ENCODE assay signal across 7 cellular contexts in genomic region chr1:109395282-109395599, GRCh38. TPM values are rescaled to one million over a fixed set of nuclear protein-coding genes. Genes with fewer than 3 reads are reported as not detected.
DNase-seq lines count a peak whose midpoint lies in the region; ATAC-seq and TF ChIP-seq lines count a peak whose summit lies in the region.
"Not testable (repeated sequence)": the region's sequence is repeated elsewhere in the genome, so short reads cannot be mapped to it uniquely, and the experiment has no call there.

No MANE protein-coding gene starts in this region.

- not testable (repeated sequence) for H4K5ac ChIP-seq in IMR-90 (ENCODE audit: low read depth, low read length)

- not testable (repeated sequence) for H2AFZ ChIP-seq in IMR-90 (replicated peaks; ENCODE audit: low read length, poor library complexity)

- DNase-seq in IMR-90; MCF 10A (ENCODE audit: unreplicated experiment); esophagus squamous epithelium (lab: John Stamatoyannopoulos, UW); left lung: not testable (repeated sequence)
- DNase-seq in thyroid gland = peak in 1 of 2 donors; percentile 53

- H4K20me1 ChIP-seq in IMR-90 (ENCODE audit: insufficient read depth, low read length) = not testable (repeated sequence)

- 87% methylated on average over 4 of the region's 8 CpGs; no CpG with 5 or more reads in 1 of the 2 experiments for WGBS in IMR-90 (ENCODE audit: extremely low coverage in 2 of 2, insufficient read length in 1 of 2), 2 experiments
- 55 to 63% methylated on average over 7 to 8 of the region's 8 CpGs for WGBS in esophagus squamous epithelium, 2 donors
- 42 to 44% methylated on average over 8 of the region's 8 CpGs for WGBS in thyroid gland, 2 donors

- TF ChIP-seq POLR2A in IMR-90 (IDR thresholded peaks at IDR 0.05; ENCODE audit: low read depth, low read length); esophagus squamous epithelium (IDR thresholded peaks at IDR 0.05); thyroid gland (IDR thresholded peaks at IDR 0.05): not testable (repeated sequence)

- peaks cover 48% of the 10 kb centered on the region for H3K4me1 Mint-ChIP-seq in MCF 10A (ENCODE audit: insufficient read depth, unreplicated experiment)

- not testable (repeated sequence) for BruUV-seq in IMR-90 (replicated peaks; lab: Mats Ljungman, UMichigan); MCF 10A (replicated peaks; lab: Mats Ljungman, UMichigan)

- H3K4me3 Mint-ChIP-seq in MCF 10A (ENCODE audit: unreplicated experiment) = not testable (repeated sequence)

- not testable (repeated sequence) for H4K91ac ChIP-seq in IMR-90 (ENCODE audit: insufficient read depth, low read depth, low read length)

- CTCF ChIA-PET in IMR-90 (lab: Yijun Ruan, JAX) (interaction anchor here (1.2 to 1.3 kb wide), 2 partner anchors 117 to 194 kb away, joined by 3 to 4 read pairs; no protein-coding TSS in a partner anchor), MCF 10A (lab: Yijun Ruan, JAX) (interaction anchor here (0.7 to 6.5 kb wide), 3 partner anchors 112 to 131 kb away, joined by 3 to 102 read pairs (median 4); no protein-coding TSS in a partner anchor)

- peak overlapping the region; percentile 24; the same call in 1 of the 2 replicates for H3K14ac ChIP-seq in IMR-90 (replicated peaks; ENCODE audit: low read depth, low read length)

- not testable (repeated sequence) for H3K36me3 Mint-ChIP-seq in MCF 10A (ENCODE audit: insufficient read depth, unreplicated experiment)

- peak overlapping the region; percentile 89; the same call in 1 of the 2 replicates for H2BK120ac ChIP-seq in IMR-90 (ENCODE audit: low read depth, low read length)

- H3K27me3 Mint-ChIP-seq in MCF 10A (ENCODE audit: insufficient read depth, unreplicated experiment) = not testable (repeated sequence)

- not testable (repeated sequence) for TF ChIP-seq RAD21 in IMR-90 (IDR thresholded peaks at IDR 0.05; ENCODE audit: low read length)

- H3K4me3 ChIP-seq in IMR-90 (ENCODE audit: insufficient read depth, low read depth, low read length); left lung; neutrophil (ENCODE audit: low read depth in 1 of 2, low read length in 1 of 2); thyroid gland (replicated peaks in 1 of 3): not testable (repeated sequence)
- H3K4me3 ChIP-seq in esophagus squamous epithelium (peak overlapping the region in 3 of 4 donors; percentile 15 to 82 (median 75)), skeletal muscle satellite cell (ENCODE audit: low read length) (peak overlapping the region; percentile 81)

- H2BK20ac ChIP-seq in IMR-90 (ENCODE audit: low read depth, low read length) = not testable (repeated sequence)

- not testable (repeated sequence) for H2BK15ac ChIP-seq in IMR-90 (ENCODE audit: low read depth, low read length)

- H2AK5ac ChIP-seq in IMR-90 (ENCODE audit: low read depth, low read length) = not testable (repeated sequence)

- H3K56ac ChIP-seq in IMR-90 (ENCODE audit: extremely low read depth, insufficient read depth, low read length) = not testable (repeated sequence)

- intact Hi-C loops in IMR-90 (cut with micrococcal nuclease) = loop anchor here (5.0 kb wide), 1 partner anchor 98 kb away; no protein-coding TSS in a partner anchor
- intact Hi-C loops in MCF 10A (cut with micrococcal nuclease) = loop anchor here (10.0 kb wide), 1 partner anchor 280 kb away; the partner anchor contains the start of gene ELAPOR1
- intact Hi-C loops in esophagus squamous epithelium (cut with DNase I) = not testable (repeated sequence)
- intact Hi-C loops in left lung (cut with DNase I) = loop anchor here in 1 of 2 donors (5.0 kb wide), 1 partner anchor 118 kb away; no protein-coding TSS in a partner anchor
- intact Hi-C loops in thyroid gland (cut with DNase I) = loop anchor here (5.0 kb wide), 1 partner anchor 113 kb away; the partner anchor contains the start of gene PSRC1

- H3K23ac ChIP-seq in IMR-90 (ENCODE audit: low read depth, low read length) = not testable (repeated sequence)

- ATAC-seq in IMR-90 (ENCODE audit: low read depth); left lung: not testable (repeated sequence)

- POLR2A ChIA-PET in IMR-90 (lab: Charles Lee; ENCODE audit: unreplicated experiment) = not testable (repeated sequence)
- POLR2A ChIA-PET in MCF 10A (lab: Yijun Ruan, JAX) = interaction anchor here (0.7 to 3.6 kb wide), 2 partner anchors 24 to 145 kb away, joined by 3 to 20 read pairs; no protein-coding TSS in a partner anchor

- H3K4me2 ChIP-seq in IMR-90 (ENCODE audit: low read depth, low read length) = not testable (repeated sequence)
- H3K4me2 ChIP-seq in skeletal muscle satellite cell (ENCODE audit: low read length) = peak overlapping the region; percentile 96

- H3K18ac ChIP-seq in IMR-90 (ENCODE audit: low read depth, low read length) = not testable (repeated sequence)

- H3K9me3 Mint-ChIP-seq in MCF 10A (ENCODE audit: unreplicated experiment) = not testable (repeated sequence)

- H3K27ac ChIP-seq in IMR-90 (ENCODE audit: insufficient read depth, low read length) (peak overlapping the region; percentile 20; the same call in 1 of the 2 replicates), esophagus squamous epithelium (peak overlapping the region in 3 of 4 donors; percentile 81 to 93 (median 86)), left lung (peak overlapping the region; percentile 84 to 86), neutrophil (peak overlapping the region; percentile 82), thyroid gland (peak overlapping the region; percentile 88 to 96 (median 94))

- H2AK9ac ChIP-seq in IMR-90 (replicated peaks; ENCODE audit: low read depth, low read length, poor library complexity) = not testable (repeated sequence)

- H3K9ac ChIP-seq in IMR-90 (ENCODE audit: low read depth, low read length) = not testable (repeated sequence)
- H3K9ac ChIP-seq in skeletal muscle satellite cell (ENCODE audit: low read depth, low read length) = peak overlapping the region; percentile 80

- dilution Hi-C loops in IMR-90 (cut with HindIII; ENCODE audit: low sequenced_read_pairs, unreplicated experiment) = not testable (repeated sequence)

- peaks cover 11 to 56% of the 10 kb centered on the region in 2 experiments for H3K79me1 ChIP-seq in IMR-90 (ENCODE audit: low read depth in 1 of 2, low read length in 2 of 2)

- H4K8ac ChIP-seq in IMR-90 (ENCODE audit: low read depth in 2 of 2, low read length in 2 of 2) = 0 out of 4 replicates have a peak overlapping the region, but pooled peaks of 1 of the 2 experiments have one; percentile 20

- peak overlapping the region; percentile 54; the same call in 1 of the 2 replicates for H3K4ac ChIP-seq in IMR-90 (ENCODE audit: low read depth, low read length)

- not testable (repeated sequence) for H3K36me3 ChIP-seq in IMR-90 (ENCODE audit: control insufficient read depth, insufficient read depth, low read length); esophagus squamous epithelium; left lung; neutrophil; skeletal muscle satellite cell (ENCODE audit: insufficient read depth, low read length); thyroid gland

- not testable (repeated sequence) for TF ChIP-seq CTCF in IMR-90 (conservative IDR thresholded peaks at IDR 0.05; ENCODE audit: low read depth, low read length); MCF 10A (IDR thresholded peaks at IDR 0.05; ENCODE audit: unreplicated experiment); esophagus squamous epithelium (IDR thresholded peaks at IDR 0.05); left lung (IDR thresholded peaks at IDR 0.05); neutrophil (IDR thresholded peaks at IDR 0.05); thyroid gland (IDR thresholded peaks at IDR 0.05)

- H3K4me1 ChIP-seq in IMR-90 (ENCODE audit: control insufficient read depth, insufficient read depth, low read length) (peaks cover 16% of the 10 kb centered on the region), esophagus squamous epithelium (peaks cover 1 to 79% (median 26%) of the 10 kb centered on the region in 3 donors), left lung (peaks cover 41 to 81% of the 10 kb centered on the region in 2 donors), neutrophil (ENCODE audit: control insufficient read depth in 1 of 2, insufficient read depth in 1 of 2, low read depth in 1 of 2, low read length in 1 of 2) (peaks cover 77 to 78% of the 10 kb centered on the region in 2 experiments), skeletal muscle satellite cell (ENCODE audit: control insufficient read depth, insufficient read depth, low read length) (peaks cover 75% of the 10 kb centered on the region), thyroid gland (peaks cover 50 to 55% of the 10 kb centered on the region in 2 donors)

- H3K27me3 ChIP-seq in IMR-90 (ENCODE audit: control insufficient read depth, insufficient read depth, low read length); esophagus squamous epithelium; left lung; neutrophil; skeletal muscle satellite cell (ENCODE audit: control insufficient read depth, insufficient read depth, low read length); thyroid gland: not testable (repeated sequence)

- in situ Hi-C loops in IMR-90 (cut with MboI; ENCODE audit: low sequenced_read_pairs) = loop anchor here (5.0 kb wide), 1 partner anchor 118 kb away; no protein-coding TSS in a partner anchor

- H2BK5ac ChIP-seq in IMR-90 (ENCODE audit: low read depth, low read length, poor library complexity, severe bottlenecking) = peak overlapping the region; percentile 72

- not testable (repeated sequence) for H3K9me3 ChIP-seq in IMR-90 (ENCODE audit: control insufficient read depth, insufficient read depth, low read length); esophagus squamous epithelium; left lung; neutrophil; skeletal muscle satellite cell (replicated peaks; ENCODE audit: low read length); thyroid gland

- peak overlapping the region; percentile 28 for H3K27ac Mint-ChIP-seq in MCF 10A (ENCODE audit: low read depth, unreplicated experiment)

- peaks cover 13% of the 10 kb centered on the region for H3K9me1 ChIP-seq in IMR-90 (ENCODE audit: insufficient read depth, low read length)

RNA-seq across cellular contexts. Expression of gene SORT1, which starts 2.5 kb away (rescaled TPM):
- total RNA-seq in IMR-90 (2012; rRNA removed) (16.7 and 18.9 TPM in 2 replicates), MCF 10A (2022) (13.3 TPM in 2 replicates), esophagus squamous epithelium (10 to 100 TPM; 37.0 to 69.6 (median 44.7) TPM), left lung (100 to 1,000 TPM; 123 to 165 TPM), thyroid gland (100 to 1,000 TPM in 3 of 4 donors, 10 to 100 TPM in 1; 65.7 to 152 (median 137) TPM)
- 13.7 and 15.8 TPM in 2 replicates for polyA plus RNA-seq in IMR-90 (2012; rRNA removed)
- polyA plus RNA-seq in IMR-90 (2012; cell fraction: cytosol; rRNA removed) = 6.4 and 8.4 TPM in 2 replicates
- 4.3 and 13.9 TPM in 2 replicates for polyA plus RNA-seq in IMR-90 (2012; cell fraction: nucleus; rRNA removed; ENCODE audit: low replicate concordance)
- total RNA-seq in skeletal muscle satellite cell (2012; rRNA removed) = 1.0 and 13.1 TPM in 2 replicates

RNA-seq across cellular contexts. Expression of gene PSMA5, which starts 31.0 kb away (rescaled TPM):
- 75.5 and 83.9 TPM in 2 replicates for total RNA-seq in IMR-90 (2012; rRNA removed)
- polyA plus RNA-seq in IMR-90 (2012; rRNA removed) = 107 TPM in 2 replicates
- polyA plus RNA-seq in IMR-90 (2012; cell fraction: cytosol; rRNA removed) = 39.5 and 60.3 TPM in 2 replicates
- polyA plus RNA-seq in IMR-90 (2012; cell fraction: nucleus; rRNA removed; ENCODE audit: low replicate concordance) = 11.0 and 46.7 TPM in 2 replicates
- total RNA-seq in MCF 10A (2022) = 109 and 113 TPM in 2 replicates
- 10 to 100 TPM; 31.5 to 57.7 (median 46.8) TPM for total RNA-seq in esophagus squamous epithelium
- 10 to 100 TPM; 62.2 to 89.0 TPM for total RNA-seq in left lung
- total RNA-seq in skeletal muscle satellite cell (2012; rRNA removed) = 55.3 and 65.4 TPM in 2 replicates
- 10 to 100 TPM; 25.1 to 35.7 (median 28.0) TPM for total RNA-seq in thyroid gland

Comparison
In these comparisons a context has a peak if more than half of its experiments do, and no peak if none do; other contexts are left out.
1. H3K27ac ChIP-seq: peak in every context shown above with its lines; median percentile 94 in thyroid gland; 86 in esophagus squamous epithelium; 85 in left lung; 82 in neutrophil; 20 in IMR-90.